ENCODE assay signal across 9 cellular contexts in the genomic region with DNA sequence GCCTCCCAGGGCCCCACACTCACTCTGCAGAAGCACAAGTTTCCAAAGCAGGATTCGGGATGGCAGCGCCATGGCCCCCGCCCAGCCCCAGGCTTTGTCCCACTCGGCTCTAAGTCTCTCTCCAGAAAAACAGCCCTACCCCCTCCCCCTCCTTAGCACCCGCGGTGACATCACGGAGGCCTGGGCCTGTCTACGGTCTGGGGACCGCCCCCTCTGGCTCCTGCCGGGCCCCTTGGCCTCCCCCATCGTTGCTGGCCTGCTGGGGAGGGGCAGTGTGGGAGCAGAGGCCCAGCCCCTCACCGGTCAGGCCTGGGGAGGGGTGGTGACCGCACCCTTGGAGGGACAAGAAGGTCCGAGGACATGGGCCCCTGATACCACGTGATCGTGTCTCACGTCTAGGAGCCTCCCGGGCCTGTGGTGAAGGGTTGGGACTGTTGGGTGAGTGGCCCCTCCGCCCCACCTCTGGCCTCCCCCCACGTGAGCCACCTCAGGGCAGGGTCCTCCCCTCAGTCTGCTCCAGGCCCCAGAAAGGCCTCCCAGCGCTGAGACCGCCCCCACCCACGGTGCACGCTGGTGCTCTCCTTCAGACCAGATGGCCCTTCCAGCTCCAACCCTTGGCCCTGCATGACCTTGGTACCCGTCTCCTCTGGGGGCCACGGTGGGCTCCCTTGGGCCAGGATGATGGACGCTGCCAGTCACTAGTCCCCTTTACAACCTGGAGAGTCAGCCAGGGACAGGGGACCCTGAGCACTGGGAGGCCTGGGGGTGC. TPM values are rescaled to one million over a fixed set of nuclear protein-coding genes. Genes with fewer than 3 reads are reported as not detected.
DNase-seq lines count a peak whose midpoint lies in the region; ATAC-seq lines count a peak whose summit lies in the region.
"Had no signal": no experiment of that assay in that cellular context is flagged by ENCODE, and none has a peak within 500 bp of the region (broad histone marks: within the 10 kb centered on the region; RNA-seq: fewer than 3 reads in every experiment).

A gene with protein sequence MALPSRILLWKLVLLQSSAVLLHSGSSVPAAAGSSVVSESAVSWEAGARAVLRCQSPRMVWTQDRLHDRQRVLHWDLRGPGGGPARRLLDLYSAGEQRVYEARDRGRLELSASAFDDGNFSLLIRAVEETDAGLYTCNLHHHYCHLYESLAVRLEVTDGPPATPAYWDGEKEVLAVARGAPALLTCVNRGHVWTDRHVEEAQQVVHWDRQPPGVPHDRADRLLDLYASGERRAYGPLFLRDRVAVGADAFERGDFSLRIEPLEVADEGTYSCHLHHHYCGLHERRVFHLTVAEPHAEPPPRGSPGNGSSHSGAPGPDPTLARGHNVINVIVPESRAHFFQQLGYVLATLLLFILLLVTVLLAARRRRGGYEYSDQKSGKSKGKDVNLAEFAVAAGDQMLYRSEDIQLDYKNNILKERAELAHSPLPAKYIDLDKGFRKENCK (minus strand): TSS at position 123 of the 769 bp plus-strand sequence. CDS start 51 bp downstream, at position 72.

- H3K4me3 Mint-ChIP-seq in activated CD4-positive, alpha-beta memory T cell treated with anti-CD3 and anti-CD28 coated beads for 36 hours, result no peak within 1 kb of the TSS

- H3K36me3 Mint-ChIP-seq in activated CD4-positive, alpha-beta memory T cell treated with anti-CD3 and anti-CD28 coated beads for 36 hours, result no peaks in the 10 kb centered on the region

- peaks cover 33 to 50% (median 40%) of the 10 kb centered on the region in 3 donors for H3K4me1 ChIP-seq in skeletal muscle tissue (ENCODE audit: control insufficient read depth in 3 of 3, insufficient read depth in 3 of 3, low read length in 3 of 3)

- H3K4me1 Mint-ChIP-seq in activated CD4-positive, alpha-beta memory T cell treated with anti-CD3 and anti-CD28 coated beads for 36 hours (ENCODE audit: low read depth), result peaks cover 6% of the 10 kb centered on the region

- no peak for ATAC-seq in HG03442 (IDR thresholded peaks at IDR 0.05; ENCODE audit: unreplicated experiment)
- ATAC-seq in HG03025 (IDR thresholded peaks at IDR 0.05; ENCODE audit: low FRiP score, unreplicated experiment), result no peak

- H3K27ac ChIP-seq in skeletal muscle tissue (ENCODE audit: low read depth, low read length), result peak within 1 kb of the TSS; percentile 77

- peaks cover 0 to 2% (median 0%) of the 10 kb centered on the region in 3 donors for H3K36me3 ChIP-seq in skeletal muscle tissue (ENCODE audit: control insufficient read depth in 3 of 3, insufficient read depth in 3 of 3, low read length in 3 of 3)

- no peaks in the 10 kb centered on the region for H3K9me3 Mint-ChIP-seq in activated CD4-positive, alpha-beta memory T cell treated with anti-CD3 and anti-CD28 coated beads for 36 hours

- POLR2A ChIA-PET in activated CD4-positive, alpha-beta memory T cell treated with anti-CD3 and anti-CD28 coated beads for 36 hours (lab: Charles Lee), result no interaction called here

- H3K9ac ChIP-seq in skeletal muscle tissue (ENCODE audit: low read depth in 1 of 3, low read length in 3 of 3), result peak within 1 kb of the TSS; percentile 62 to 79 (median 74)

- H3K27ac Mint-ChIP-seq in activated CD4-positive, alpha-beta memory T cell treated with anti-CD3 and anti-CD28 coated beads for 36 hours, result no peak within 1 kb of the TSS

- no peaks in the 10 kb centered on the region for H3K9me3 ChIP-seq in iPS-18c (ENCODE audit: control insufficient read depth, insufficient read depth, low read length)
- no peaks in the 10 kb centered on the region for H3K9me3 ChIP-seq in skeletal muscle tissue (ENCODE audit: control insufficient read depth in 3 of 3, low read length in 3 of 3)

- H3K27me3 ChIP-seq in skeletal muscle tissue (ENCODE audit: control insufficient read depth in 3 of 3, insufficient read depth in 3 of 3, low read length in 3 of 3), result peaks cover 0 to 59% (median 25%) of the 10 kb centered on the region in 3 donors

- H3K4me3 ChIP-seq in iPS-18c (ENCODE audit: insufficient read depth, low read depth, low read length), result peak within 1 kb of the TSS; percentile 36
- H3K4me3 ChIP-seq in skeletal muscle tissue (ENCODE audit: low read length in 3 of 3), result peak within 1 kb of the TSS; percentile 37 to 69 (median 61)

- peaks cover 12% of the 10 kb centered on the region for H3K27me3 Mint-ChIP-seq in activated CD4-positive, alpha-beta memory T cell treated with anti-CD3 and anti-CD28 coated beads for 36 hours

- CTCF ChIA-PET in activated CD4-positive, alpha-beta memory T cell treated with anti-CD3 and anti-CD28 coated beads for 36 hours (lab: Charles Lee), result no interaction called here

- DNase-seq in H4 (ENCODE audit: low spot score), result peak; percentile 85
- DNase-seq in amniotic epithelial cell (ENCODE audit: low read depth), result peak; percentile 86
- DNase-seq in activated CD4-positive, alpha-beta memory T cell treated with anti-CD3 and anti-CD28 coated beads for 36 hours, result no peak
- DNase-seq in SW 1271 (lab: John Stamatoyannopoulos, UW), result no peak

- intact Hi-C loops in activated CD4-positive, alpha-beta memory T cell treated with anti-CD3 and anti-CD28 coated beads for 36 hours (cut with micrococcal nuclease), result no loop called here

RNA-seq across cellular contexts. Expression of the gene that starts here (rescaled TPM):
- total RNA-seq in H4 (2014; rRNA removed; shearing (Covaris generic)), result 41.2 and 46.0 TPM in 2 replicates
- total RNA-seq in skeletal muscle tissue, result 60.0 TPM
- total RNA-seq in activated CD4-positive, alpha-beta memory T cell treated with anti-CD3 and anti-CD28 coated beads for 36 hours, result under 1 TPM in 1 of 2 experiments, not detected in 1; 0.19 TPM
- total RNA-seq: dermis microvascular lymphatic vessel endothelial cell had no signal

Comparison
In these comparisons a context has a peak if more than half of its experiments do, and no peak if none do; other contexts are left out.
1. RNA of the gene that starts here (total RNA-seq): 60.0 TPM in skeletal muscle tissue (single experiment) and 41.2 to 46.0 TPM in H4; 0.19 TPM in activated CD4-positive, alpha-beta memory T cell treated with anti-CD3 and anti-CD28 coated beads for 36 hours; every median in the first group is over 10 times any median in the second.
2. DNase-seq: peak in H4 (single experiment) and amniotic epithelial cell (single experiment); none in activated CD4-positive, alpha-beta memory T cell treated with anti-CD3 and anti-CD28 coated beads for 36 hours (single experiment) and SW 1271 (0 of 2).